In the genomic region with DNA sequence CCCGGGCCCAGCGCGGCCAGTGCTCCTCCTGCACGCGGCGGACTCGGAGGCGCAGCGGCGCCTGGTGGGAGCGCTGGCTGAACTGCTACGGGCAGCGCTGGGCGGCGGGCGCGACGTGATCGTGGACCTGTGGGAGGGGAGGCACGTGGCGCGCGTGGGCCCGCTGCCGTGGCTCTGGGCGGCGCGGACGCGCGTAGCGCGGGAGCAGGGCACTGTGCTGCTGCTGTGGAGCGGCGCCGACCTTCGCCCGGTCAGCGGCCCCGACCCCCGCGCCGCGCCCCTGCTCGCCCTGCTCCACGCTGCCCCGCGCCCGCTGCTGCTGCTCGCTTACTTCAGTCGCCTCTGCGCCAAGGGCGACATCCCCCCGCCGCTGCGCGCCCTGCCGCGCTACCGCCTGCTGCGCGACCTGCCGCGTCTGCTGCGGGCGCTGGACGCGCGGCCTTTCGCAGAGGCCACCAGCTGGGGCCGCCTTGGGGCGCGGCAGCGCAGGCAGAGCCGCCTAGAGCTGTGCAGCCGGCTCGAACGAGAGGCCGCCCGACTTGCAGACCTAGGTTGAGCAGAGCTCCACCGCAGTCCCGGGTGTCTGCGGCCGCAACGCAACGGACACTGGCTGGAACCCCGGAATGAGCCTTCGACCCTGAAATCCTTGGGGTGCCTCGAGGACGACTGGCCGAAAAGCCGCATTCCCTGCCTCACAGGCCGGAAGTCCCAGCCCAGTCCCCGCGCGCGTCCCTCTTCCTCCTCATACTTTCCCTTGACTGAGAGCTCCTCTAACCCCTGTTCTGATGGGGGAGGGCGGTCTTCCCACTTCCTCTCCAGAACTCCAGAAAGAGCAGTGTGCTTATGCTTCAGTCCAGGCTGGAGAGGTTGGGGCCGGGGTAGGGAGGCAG, we compare ENCODE assay signal across 8 cellular contexts. TPM values are rescaled to one million over a fixed set of nuclear protein-coding genes. Genes with fewer than 3 reads are reported as not detected.
A peak's percentile ranks its signal among the peaks of the same experiment; 100 is the strongest.
DNase-seq lines count a peak whose midpoint lies in the region; ATAC-seq and TF ChIP-seq lines count a peak whose summit lies in the region.

No MANE protein-coding gene starts in this region.

- H3K27me3 ChIP-seq in mucosa of rectum (ENCODE audit: control insufficient read depth in 2 of 2, insufficient read depth in 2 of 2, low read length in 2 of 2), result no peaks in the 10 kb centered on the region
- no peaks in the 10 kb centered on the region for H3K27me3 ChIP-seq in tibial nerve

- peak; percentile 32 to 79 (median 66) for TF ChIP-seq CTCF in tibial nerve (IDR thresholded peaks at IDR 0.05)

- DNase-seq in SIG-M5 treated with dmso at 0.1 percent for 504 hours (lab: John Stamatoyannopoulos, UW; ENCODE audit: unreplicated experiment), result peak; percentile 60
- DNase-seq in SIG-M5 (lab: John Stamatoyannopoulos, UW), result no peak
- peak; percentile 69 for DNase-seq in KBM-7
- DNase-seq in activated CD4-positive, alpha-beta memory T cell treated with anti-CD3 and anti-CD28 coated beads for 36 hours, result peak; percentile 58
- peak; percentile 50 to 61 for DNase-seq in tibial nerve (ENCODE audit: low spot score in 2 of 2)
- no peak for DNase-seq in GOT3 (lab: John Stamatoyannopoulos, UW)

- POLR2A ChIA-PET in activated CD4-positive, alpha-beta memory T cell treated with anti-CD3 and anti-CD28 coated beads for 36 hours (lab: Charles Lee), result interaction anchor here (1.2 to 1.7 kb wide), 2 partner anchors 17 to 37 kb away, joined by 4 to 8 read pairs; partner anchors contain the start of gene PRRT3

- H3K27me3 Mint-ChIP-seq in activated CD4-positive, alpha-beta memory T cell treated with anti-CD3 and anti-CD28 coated beads for 36 hours, result peaks cover 2% of the 10 kb centered on the region

- TF ChIP-seq POLR2A in tibial nerve (IDR thresholded peaks at IDR 0.05), result peak; percentile 10 to 13

- no peaks in the 10 kb centered on the region for H3K9me3 ChIP-seq in mucosa of rectum (ENCODE audit: control insufficient read depth in 2 of 2, low read length in 2 of 2)
- H3K9me3 ChIP-seq in tibial nerve, result no peaks in the 10 kb centered on the region

- H3K4me3 ChIP-seq in mucosa of rectum (ENCODE audit: low read length in 2 of 2) (peak overlapping the region; percentile 72 to 73), tibial nerve (peak overlapping the region; percentile 62 to 93 (median 83))

- in situ Hi-C loops in KBM-7 (cut with MboI; ENCODE audit: low pct_unique_long_range_greater_than_20kb, low sequenced_read_pairs), result no loop called here

- H3K27ac ChIP-seq in mucosa of rectum (ENCODE audit: low read depth in 2 of 2, low read length in 2 of 2) (peak overlapping the region; percentile 86 to 93), tibial nerve (peak overlapping the region; percentile 87 to 97 (median 92))

- peaks cover 3% of the 10 kb centered on the region for H3K36me3 Mint-ChIP-seq in activated CD4-positive, alpha-beta memory T cell treated with anti-CD3 and anti-CD28 coated beads for 36 hours

- H3K4me1 Mint-ChIP-seq in activated CD4-positive, alpha-beta memory T cell treated with anti-CD3 and anti-CD28 coated beads for 36 hours (ENCODE audit: low read depth), result peaks cover 23% of the 10 kb centered on the region

- TF ChIP-seq EP300 in tibial nerve (IDR thresholded peaks at IDR 0.05), result peak in 1 of 2 donors; percentile 56

- peak; percentile 35 for ATAC-seq in esophagus mucosa

- H3K9me3 Mint-ChIP-seq in activated CD4-positive, alpha-beta memory T cell treated with anti-CD3 and anti-CD28 coated beads for 36 hours, result peaks cover 3% of the 10 kb centered on the region

- 0 to 1% methylated on average over 31 to 62 of the region's 99 CpGs for WGBS in tibial nerve, 2 donors

- H3K4me1 ChIP-seq in mucosa of rectum (ENCODE audit: control insufficient read depth in 2 of 2, insufficient read depth in 2 of 2, low read length in 2 of 2), result peaks cover 33 to 35% of the 10 kb centered on the region in 2 donors
- peaks cover 0 to 49% (median 29%) of the 10 kb centered on the region in 4 donors for H3K4me1 ChIP-seq in tibial nerve

- H3K4me3 Mint-ChIP-seq in activated CD4-positive, alpha-beta memory T cell treated with anti-CD3 and anti-CD28 coated beads for 36 hours, result peak overlapping the region; percentile 65

- CTCF ChIA-PET in activated CD4-positive, alpha-beta memory T cell treated with anti-CD3 and anti-CD28 coated beads for 36 hours (lab: Charles Lee), result interaction anchor here (0.7 to 6.8 kb wide), 3 partner anchors 17 to 69 kb away, joined by 3 to 54 read pairs (median 3); partner anchors contain the start of gene CRELD1

- H3K27ac Mint-ChIP-seq in activated CD4-positive, alpha-beta memory T cell treated with anti-CD3 and anti-CD28 coated beads for 36 hours, result no peak overlapping the region

- peaks cover 13 to 15% of the 10 kb centered on the region in 2 donors for H3K36me3 ChIP-seq in mucosa of rectum (ENCODE audit: control insufficient read depth in 2 of 2, insufficient read depth in 2 of 2, low read length in 2 of 2)
- peaks cover 0 to 11% (median 0%) of the 10 kb centered on the region in 3 donors for H3K36me3 ChIP-seq in tibial nerve

- H3K9ac ChIP-seq in mucosa of rectum (ENCODE audit: low read depth in 1 of 2, low read length in 2 of 2), result peak overlapping the region; percentile 65 to 77

- intact Hi-C loops in activated CD4-positive, alpha-beta memory T cell treated with anti-CD3 and anti-CD28 coated beads for 36 hours (cut with micrococcal nuclease), result loop anchor here (2.0 to 5.0 kb wide), 3 partner anchors 13 to 108 kb away; partner anchors contain the start of genes CRELD1 and IL17RE

RNA-seq across cellular contexts. Expression of gene IL17RC, which starts 1.4 kb away (rescaled TPM):
- under 1 TPM; 0.40 to 0.46 TPM for total RNA-seq in activated CD4-positive, alpha-beta memory T cell treated with anti-CD3 and anti-CD28 coated beads for 36 hours
- 26.6 TPM for total RNA-seq in esophagus mucosa
- total RNA-seq in tibial nerve, result 10 to 100 TPM; 60.4 to 68.4 (median 65.1) TPM

RNA-seq across cellular contexts. Expression of gene IL17RE, which starts 12.8 kb away (rescaled TPM):
- 1 to 10 TPM; 1.8 to 1.9 TPM for total RNA-seq in activated CD4-positive, alpha-beta memory T cell treated with anti-CD3 and anti-CD28 coated beads for 36 hours
- total RNA-seq in esophagus mucosa, result 12.9 TPM
- total RNA-seq in tibial nerve, result 10 to 100 TPM in 1 of 4 donors, 1 to 10 TPM in 2, under 1 TPM in 1; 0.59 to 10.1 (median 5.6) TPM

RNA-seq across cellular contexts. Expression of gene CRELD1, which starts 18.1 kb away (rescaled TPM):
- total RNA-seq in activated CD4-positive, alpha-beta memory T cell treated with anti-CD3 and anti-CD28 coated beads for 36 hours, result 10 to 100 TPM; 14.1 to 16.1 TPM
- total RNA-seq in esophagus mucosa (4.6 TPM), tibial nerve (10 to 100 TPM; 18.2 to 54.9 (median 27.5) TPM)

RNA-seq across cellular contexts. Expression of gene JAGN1, which starts 25.1 kb away (rescaled TPM):
- 10 to 100 TPM; 25.0 to 27.8 TPM for total RNA-seq in activated CD4-positive, alpha-beta memory T cell treated with anti-CD3 and anti-CD28 coated beads for 36 hours
- total RNA-seq in esophagus mucosa, result 18.4 TPM
- 10 to 100 TPM; 21.6 to 46.7 (median 34.7) TPM for total RNA-seq in tibial nerve

RNA-seq across cellular contexts. Expression of gene CIDEC, which starts 35.4 kb away (rescaled TPM):
- not detected for total RNA-seq in activated CD4-positive, alpha-beta memory T cell treated with anti-CD3 and anti-CD28 coated beads for 36 hours
- total RNA-seq in esophagus mucosa, result not detected
- total RNA-seq in tibial nerve, result 100 to 1,000 TPM in 3 of 4 donors, 10 to 100 TPM in 1; 72.4 to 380 (median 174) TPM

Comparison
In these comparisons a context has a peak if more than half of its experiments do, and no peak if none do; other contexts are left out.
1. DNase-seq: peak in SIG-M5 treated with dmso at 0.1 percent for 504 hours (single experiment), KBM-7 (single experiment), activated CD4-positive, alpha-beta memory T cell treated with anti-CD3 and anti-CD28 coated beads for 36 hours (single experiment) and tibial nerve (2 of 2); none in SIG-M5 (single experiment) and GOT3 (single experiment).
2. RNA of gene IL17RC, which starts 1.4 kb away (total RNA-seq): 60.4 to 68.4 TPM in tibial nerve and 26.6 TPM in esophagus mucosa (single experiment); 0.40 to 0.46 TPM in activated CD4-positive, alpha-beta memory T cell treated with anti-CD3 and anti-CD28 coated beads for 36 hours; every median in the first group is over 10 times any median in the second.